In the genomic region with DNA sequence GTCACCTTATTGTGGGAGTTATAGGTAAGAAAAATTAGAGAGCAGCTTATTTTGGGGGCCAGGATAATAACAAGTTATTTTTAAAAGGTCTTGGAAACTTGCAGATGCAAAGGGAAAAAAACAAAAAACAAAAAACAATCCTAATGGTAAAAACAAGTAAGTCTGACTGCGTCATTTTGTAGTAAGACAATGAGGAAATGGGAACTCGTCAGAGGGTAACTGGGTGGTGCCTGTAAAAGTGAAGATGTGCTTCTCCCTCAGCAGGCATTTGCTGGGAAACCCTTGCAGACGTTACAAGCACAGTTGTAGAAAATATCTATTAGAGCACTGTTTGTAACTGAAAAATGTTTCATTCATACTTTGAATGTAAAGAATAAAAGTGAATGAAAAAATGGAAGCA, we compare ENCODE assay signal across 21 cellular contexts. TPM values are rescaled to one million over a fixed set of nuclear protein-coding genes. Genes with fewer than 3 reads are reported as not detected.
A peak's percentile ranks its signal among the peaks of the same experiment; 100 is the strongest.
DNase-seq lines count a peak whose midpoint lies in the region; ATAC-seq, FAIRE-seq and TF ChIP-seq lines count a peak whose summit lies in the region.
"Had no signal": no experiment of that assay in that cellular context is flagged by ENCODE, and none has a peak within 500 bp of the region (broad histone marks: within the 10 kb centered on the region; RNA-seq: fewer than 3 reads in every experiment).

No MANE protein-coding gene starts in this region.

- H3K4me1 ChIP-seq in A673 (ENCODE audit: insufficient read depth, low read length, poor library complexity, severe bottlenecking) = peaks cover 61% of the 10 kb centered on the region
- peaks cover 12% of the 10 kb centered on the region for H3K4me1 ChIP-seq in CD8-positive, alpha-beta T cell (ENCODE audit: insufficient read depth, low read length)
- no peaks in the 10 kb centered on the region for H3K4me1 ChIP-seq in aorta (ENCODE audit: control insufficient read depth in 1 of 2, insufficient read depth in 2 of 2, low read length in 2 of 2)
- H3K4me1 ChIP-seq: breast epithelium had no signal

- H3K27ac Mint-ChIP-seq in CD8-positive, alpha-beta T cell = peak overlapping the region; percentile 19
- H3K27ac Mint-ChIP-seq: H9 had no signal

- H3K27ac ChIP-seq in A673 (ENCODE audit: low read depth, low read length, poor library complexity, severe bottlenecking) (peak overlapping the region; percentile 75), aorta (ENCODE audit: low read depth in 1 of 2, low read length in 2 of 2) (no peak overlapping the region)
- H3K27ac ChIP-seq in CD8-positive, alpha-beta T cell (ENCODE audit: low read depth, low read length) = no peak overlapping the region
- H3K27ac ChIP-seq: breast epithelium, thyroid gland had no signal

- TF ChIP-seq POLR2A in H54 (IDR thresholded peaks at IDR 0.05; ENCODE audit: low read depth, low read length) = no peak

- H3K36me3 ChIP-seq in A673 (ENCODE audit: insufficient read depth, low read length, poor library complexity, severe bottlenecking) = no peaks in the 10 kb centered on the region
- H3K36me3 ChIP-seq in CD8-positive, alpha-beta T cell (ENCODE audit: insufficient read depth, low read length) = no peaks in the 10 kb centered on the region
- no peaks in the 10 kb centered on the region for H3K36me3 ChIP-seq in aorta (ENCODE audit: control insufficient read depth in 1 of 2, insufficient read depth in 2 of 2, low read length in 1 of 2)
- H3K36me3 ChIP-seq: breast epithelium, thyroid gland had no signal

- no peaks in the 10 kb centered on the region for H3K27me3 Mint-ChIP-seq in CD8-positive, alpha-beta T cell (ENCODE audit: low read depth)

- no TSS peak for BruUV-seq in A673 (replicated peaks; lab: Mats Ljungman, UMichigan)

- DNase-seq in A673 (ENCODE audit: low spot score) (no peak), NOMO-1 treated with dmso at 0.1 percent for 144 hours (lab: John Stamatoyannopoulos, UW; ENCODE audit: unreplicated experiment) (peak; percentile 66), medulla oblongata (ENCODE audit: extremely low spot score) (peak; percentile 20), DMS79 treated with DMSO at 0.1 percent for 48 hours (lab: John Stamatoyannopoulos, UW) (no peak), H54 (ENCODE audit: insufficient read length, low spot score) (no peak), aorta (no peak), SW480 (ENCODE audit: low spot score) (no peak)
- DNase-seq in CD8-positive, alpha-beta T cell = no peak
- DNase-seq: activated CD4-positive, CD25-positive, alpha-beta regulatory T cell treated with anti-CD3 and anti-CD28 coated beads, Interleukin-2, amount 50 U/mL, for 72 hours; cortex of kidney; DND-41; H9; left cardiac atrium; midbrain; NCI-H146; NCI-H748 treated with DMSO at 0.1 percent for 48 hours; stimulated activated naive CD8-positive, alpha-beta T cell treated with anti-CD3 and anti-CD28 coated beads, Interleukin-15, Interleukin-2, amounts not matched to agents 100 U/mL and 50 U/mL, for 24 hours; thyroid gland had no signal

- H3K4me3 ChIP-seq in A673 (ENCODE audit: low read depth, low read length, poor library complexity, severe bottlenecking) = no peak overlapping the region
- no peak overlapping the region for H3K4me3 ChIP-seq in CD8-positive, alpha-beta T cell (ENCODE audit: low read depth, low read length)
- H3K4me3 ChIP-seq in aorta (ENCODE audit: low read length in 2 of 2) = no peak overlapping the region
- H3K4me3 ChIP-seq: breast epithelium, skin epidermis, thyroid gland had no signal

- no peak for FAIRE-seq in H54 (lab: Jason Lieb, UNC)

- H3K27me3 ChIP-seq in A673 (replicated peaks; ENCODE audit: insufficient read depth, low read depth, low read length, poor library complexity) (no peaks in the 10 kb centered on the region), aorta (ENCODE audit: control insufficient read depth in 1 of 2, insufficient read depth in 2 of 2, low read length in 1 of 2) (no peaks in the 10 kb centered on the region)
- H3K27me3 ChIP-seq in CD8-positive, alpha-beta T cell (ENCODE audit: insufficient read depth, low read length) = no peaks in the 10 kb centered on the region
- H3K27me3 ChIP-seq: breast epithelium, thyroid gland had no signal

- no peak overlapping the region for H3K4me3 Mint-ChIP-seq in CD8-positive, alpha-beta T cell
- H3K4me3 Mint-ChIP-seq: H9 had no signal

- no peak for TF ChIP-seq CTCF in A673 (conservative IDR thresholded peaks at IDR 0.05; ENCODE audit: low read depth, low read length)
- no peak for TF ChIP-seq CTCF in CD8-positive, alpha-beta T cell (IDR thresholded peaks at IDR 0.05)

- WGBS in aorta, 2 donors = 90 to 93% methylated on average over 3 of the region's 3 CpGs

- H3K9me3 Mint-ChIP-seq in CD8-positive, alpha-beta T cell = no peaks in the 10 kb centered on the region
- H3K9me3 Mint-ChIP-seq: H9 had no signal

- no peak for ATAC-seq in CD8-positive, alpha-beta T cell
- no peak for ATAC-seq in aorta (ENCODE audit: low FRiP score)
- ATAC-seq: left cardiac atrium; Panc1; stimulated activated naive CD8-positive, alpha-beta T cell treated with anti-CD3 and anti-CD28 coated beads, Interleukin-15, Interleukin-2, amounts not matched to agents 100 U/mL and 50 U/mL, for 24 hours had no signal

- POLR2A ChIA-PET in A673 (lab: Charles Lee; ENCODE audit: low non-redundant PET) = no interaction called here
- POLR2A ChIA-PET in CD8-positive, alpha-beta T cell (lab: Charles Lee) = no interaction called here

- H3K9me3 ChIP-seq in A673 (ENCODE audit: low read depth, low read length, poor library complexity, severe bottlenecking) = no peaks in the 10 kb centered on the region
- no peaks in the 10 kb centered on the region for H3K9me3 ChIP-seq in CD8-positive, alpha-beta T cell (ENCODE audit: low read length)
- no peaks in the 10 kb centered on the region for H3K9me3 ChIP-seq in aorta (ENCODE audit: control insufficient read depth, low read length)
- H3K9me3 ChIP-seq: breast epithelium, thyroid gland had no signal

- H3K36me3 Mint-ChIP-seq in CD8-positive, alpha-beta T cell = peaks cover 5% of the 10 kb centered on the region

- H3K4me1 Mint-ChIP-seq in CD8-positive, alpha-beta T cell (ENCODE audit: low read depth) = peaks cover 36% of the 10 kb centered on the region

- CTCF ChIA-PET in A673 (lab: Charles Lee) = no interaction called here
- CTCF ChIA-PET in CD8-positive, alpha-beta T cell (lab: Charles Lee) = no interaction called here

- intact Hi-C loops in A673 (cut with micrococcal nuclease; ENCODE audit: unreplicated experiment) (loop anchor here (2.0 to 5.0 kb wide), 3 partner anchors 40 to 1510 kb away; no protein-coding TSS in a partner anchor), aorta (cut with DNase I) (no loop called here)
- intact Hi-C loops in CD8-positive, alpha-beta T cell (cut with DNase I, micrococcal nuclease) = no loop called here

RNA-seq across cellular contexts. Expression of a gene that starts 2.2 kb away (rescaled TPM):
- total RNA-seq in A673 (2021) = 9.2 and 11.2 TPM in 2 replicates
- 1 to 10 TPM in 1 of 2 experiments, under 1 TPM in 1; 0.98 to 1.3 TPM for total RNA-seq in CD8-positive, alpha-beta T cell
- total RNA-seq in aorta = 10 to 100 TPM in 1 of 2 donors, 1 to 10 TPM in 1; 8.5 to 25.7 TPM
- 10 to 100 TPM in 1 of 2 donors, 1 to 10 TPM in 1; 1.3 to 15.4 TPM for polyA plus RNA-seq in aorta

RNA-seq across cellular contexts. Expression of a gene that starts 49.1 kb away (rescaled TPM):
- total RNA-seq in A673 (2021) = 9.0 and 10.3 TPM in 2 replicates
- total RNA-seq in CD8-positive, alpha-beta T cell = 10 to 100 TPM; 15.6 to 15.7 TPM
- 10 to 100 TPM; 11.1 to 11.5 TPM for total RNA-seq in aorta
- polyA plus RNA-seq in aorta = 1 to 10 TPM; 4.0 to 6.4 TPM

RNA-seq across cellular contexts. Expression of a gene that starts 52.0 kb away (rescaled TPM):
- total RNA-seq in A673 (2021) (9.8 and 11.1 TPM in 2 replicates), aorta (10 to 100 TPM; 10.3 to 12.7 TPM)
- total RNA-seq in CD8-positive, alpha-beta T cell = 1 to 10 TPM; 2.3 to 2.9 TPM
- polyA plus RNA-seq in aorta = 1 to 10 TPM; 4.3 to 8.9 TPM

Comparison
In these comparisons a context has a peak if more than half of its experiments do, and no peak if none do; other contexts are left out.
1. DNase-seq: peak in NOMO-1 treated with dmso at 0.1 percent for 144 hours (single experiment) and medulla oblongata (single experiment); none in A673 (single experiment), CD8-positive, alpha-beta T cell (0 of 7), DMS79 treated with DMSO at 0.1 percent for 48 hours (single experiment), H54 (single experiment), aorta (0 of 2) and SW480 (single experiment).